4 cellular contexts compared by ENCODE assay signal in genomic region chr10:13242260-13242659, GRCh38.
TF ChIP-seq lines count a peak whose summit lies in the region.
"Not testable (repeated sequence)": the region's sequence is repeated elsewhere in the genome, so short reads cannot be mapped to it uniquely, and the experiment has no call there.

No MANE protein-coding gene starts in this region.

TF ChIP-seq in A549, 52 proteins besides CTCF, POLR2A, EP300 and RAD21:
- peak; percentile 47 for TF ChIP-seq ZC3H11A (IDR thresholded peaks at IDR 0.05)
TF ChIP-seq in A549: peak in this region for 1; not testable (repeated sequence) for 51.

TF ChIP-seq in HEK293, 187 proteins besides CTCF, POLR2A, EP300 and RAD21 (continues in another document):
- TF ChIP-seq ZBTB8A (tag by site-specific recombination; IDR thresholded peaks at IDR 0.05), result 0 out of 2 replicates have a peak, but pooled peaks have one; percentile 30
- peak; percentile 36 for TF ChIP-seq ZNF555 (tag by site-specific recombination; conservative IDR thresholded peaks at IDR 0.05)
- peak; percentile 56 for TF ChIP-seq ZNF426 (tag by site-specific recombination; IDR thresholded peaks at IDR 0.05)
- peak; percentile 30; the same call in 1 of the 2 replicates for TF ChIP-seq ZNF623 (tag by site-specific recombination; IDR thresholded peaks at IDR 0.05)
- TF ChIP-seq REST (tag by site-specific recombination; IDR thresholded peaks at IDR 0.05), result 0 out of 2 replicates have a peak, but pooled peaks have one; percentile 14
- TF ChIP-seq, protein P1, sequence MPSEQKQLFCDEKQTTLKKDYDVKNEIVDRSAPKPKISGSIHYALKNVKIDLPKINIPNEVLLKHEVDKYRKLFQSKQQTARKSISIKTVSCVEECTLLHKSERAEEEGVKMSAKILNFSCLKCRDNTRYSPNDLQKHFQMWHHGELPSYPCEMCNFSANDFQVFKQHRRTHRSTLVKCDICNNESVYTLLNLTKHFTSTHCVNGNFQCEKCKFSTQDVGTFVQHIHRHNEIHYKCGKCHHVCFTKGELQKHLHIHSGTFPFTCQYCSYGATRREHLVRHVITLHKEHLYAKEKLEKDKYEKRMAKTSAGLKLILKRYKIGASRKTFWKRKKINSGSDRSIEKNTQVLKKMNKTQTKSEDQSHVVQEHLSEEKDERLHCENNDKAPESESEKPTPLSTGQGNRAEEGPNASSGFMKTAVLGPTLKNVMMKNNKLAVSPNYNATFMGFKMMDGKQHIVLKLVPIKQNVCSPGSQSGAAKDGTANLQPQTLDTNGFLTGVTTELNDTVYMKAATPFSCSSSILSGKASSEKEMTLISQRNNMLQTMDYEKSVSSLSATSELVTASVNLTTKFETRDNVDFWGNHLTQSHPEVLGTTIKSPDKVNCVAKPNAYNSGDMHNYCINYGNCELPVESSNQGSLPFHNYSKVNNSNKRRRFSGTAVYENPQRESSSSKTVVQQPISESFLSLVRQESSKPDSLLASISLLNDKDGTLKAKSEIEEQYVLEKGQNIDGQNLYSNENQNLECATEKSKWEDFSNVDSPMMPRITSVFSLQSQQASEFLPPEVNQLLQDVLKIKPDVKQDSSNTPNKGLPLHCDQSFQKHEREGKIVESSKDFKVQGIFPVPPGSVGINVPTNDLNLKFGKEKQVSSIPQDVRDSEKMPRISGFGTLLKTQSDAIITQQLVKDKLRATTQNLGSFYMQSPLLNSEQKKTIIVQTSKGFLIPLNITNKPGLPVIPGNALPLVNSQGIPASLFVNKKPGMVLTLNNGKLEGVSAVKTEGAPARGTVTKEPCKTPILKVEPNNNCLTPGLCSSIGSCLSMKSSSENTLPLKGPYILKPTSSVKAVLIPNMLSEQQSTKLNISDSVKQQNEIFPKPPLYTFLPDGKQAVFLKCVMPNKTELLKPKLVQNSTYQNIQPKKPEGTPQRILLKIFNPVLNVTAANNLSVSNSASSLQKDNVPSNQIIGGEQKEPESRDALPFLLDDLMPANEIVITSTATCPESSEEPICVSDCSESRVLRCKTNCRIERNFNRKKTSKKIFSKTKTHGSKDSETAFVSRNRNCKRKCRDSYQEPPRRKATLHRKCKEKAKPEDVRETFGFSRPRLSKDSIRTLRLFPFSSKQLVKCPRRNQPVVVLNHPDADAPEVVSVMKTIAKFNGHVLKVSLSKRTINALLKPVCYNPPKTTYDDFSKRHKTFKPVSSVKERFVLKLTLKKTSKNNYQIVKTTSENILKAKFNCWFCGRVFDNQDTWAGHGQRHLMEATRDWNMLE (tag by site-specific recombination; conservative IDR thresholded peaks at IDR 0.05; ENCODE audit: low read depth), result peak; percentile 70
- 0 out of 2 replicates have a peak, but pooled peaks have one; percentile 12 for TF ChIP-seq ZNF140 (tag by site-specific recombination; IDR thresholded peaks at IDR 0.05)

TF ChIP-seq in WTC11, 78 proteins besides CTCF, POLR2A, EP300 and RAD21:
- peak; percentile 43; the same call in 1 of the 2 replicates for TF ChIP-seq HMGA2 (CRISPR knock-in tag; IDR thresholded peaks at IDR 0.05)
TF ChIP-seq in WTC11: peak in this region for 1; not testable (repeated sequence) for 77.

TF ChIP-seq in HepG2, 621 proteins besides CTCF, POLR2A, EP300 and RAD21:
- TF ChIP-seq NR2F6 (IDR thresholded peaks at IDR 0.05), result not testable (repeated sequence)
- peak; percentile 24; the same call in 1 of the 2 replicates for TF ChIP-seq NR2F6 (CRISPR knock-in tag; IDR thresholded peaks at IDR 0.05)
